Comparison of ENCODE assay signal across 12 cellular contexts in genomic region chr7:116674508-116675173, GRCh38. TPM values are rescaled to one million over a fixed set of nuclear protein-coding genes. Genes with fewer than 3 reads are reported as not detected.
DNase-seq lines count a peak whose midpoint lies in the region; FAIRE-seq and TF ChIP-seq lines count a peak whose summit lies in the region.
"Had no signal": no experiment of that assay in that cellular context is flagged by ENCODE, and none has a peak within 500 bp of the region (broad histone marks: within the 10 kb centered on the region; RNA-seq: fewer than 3 reads in every experiment).

No MANE protein-coding gene starts in this region.

- TF ChIP-seq POLR2A in H54 (IDR thresholded peaks at IDR 0.05; ENCODE audit: low read depth, low read length), result no peak

- peak overlapping the region; percentile 97 for H3K27ac ChIP-seq in SJCRH30

- no peak for DNase-seq in H54 (ENCODE audit: insufficient read length, low spot score)
- DNase-seq in SJCRH30, result peak; percentile 41 to 75
- DNase-seq in glomerular visceral epithelial cell (ENCODE audit: extremely low spot score), result peak; percentile 58
- no peak for DNase-seq in skeletal muscle cell (ENCODE audit: low read depth)
- no peak for DNase-seq in NCI-H524 treated with DMSO at 0.1 percent for 48 hours (lab: John Stamatoyannopoulos, UW)
- DNase-seq in G401 (ENCODE audit: low spot score), result no peak
- no peak for DNase-seq in activated CD4-positive, alpha-beta T cell treated with anti-CD3 and anti-CD28 coated beads for 4 hours
- no peak for DNase-seq in CD1c-positive myeloid dendritic cell (ENCODE audit: extremely low spot score)
- DNase-seq: endodermal cell, immature natural killer cell, Kasumi-1, T-cell had no signal

- H3K36me3 ChIP-seq in SJCRH30, result no peaks in the 10 kb centered on the region

- H3K9me3 ChIP-seq in SJCRH30 (replicated peaks), result no peaks in the 10 kb centered on the region

- in situ Hi-C loops in G401 (cut with HindIII; ENCODE audit: low sequenced_read_pairs), result no loop called here

- no peaks in the 10 kb centered on the region for H3K27me3 ChIP-seq in SJCRH30

- peak overlapping the region; percentile 80 for H3K4me3 ChIP-seq in SJCRH30
- peak overlapping the region; percentile 8 for H3K4me3 ChIP-seq in skeletal muscle cell (ENCODE audit: low read depth, low read length)

- peaks cover 22% of the 10 kb centered on the region for H3K4me1 ChIP-seq in SJCRH30

- FAIRE-seq in H54 (lab: Jason Lieb, UNC), result peak; percentile 41

RNA-seq across cellular contexts. Expression of gene MET, which starts 2.6 kb away (rescaled TPM):
- total RNA-seq in SJCRH30 (2014; rRNA removed; shearing (Covaris generic)), result 121 and 129 TPM in 2 replicates
- 0.20 TPM in 1 of 2 replicates, not detected in the other for total RNA-seq in G401 (2014; rRNA removed; shearing (Covaris generic))

Comparison
In these comparisons a context has a peak if more than half of its experiments do, and no peak if none do; other contexts are left out.
1. DNase-seq: peak in SJCRH30 (2 of 2) and glomerular visceral epithelial cell (single experiment); none in H54 (single experiment), skeletal muscle cell (single experiment), NCI-H524 treated with DMSO at 0.1 percent for 48 hours (single experiment), G401 (single experiment), activated CD4-positive, alpha-beta T cell treated with anti-CD3 and anti-CD28 coated beads for 4 hours (0 of 2) and CD1c-positive myeloid dendritic cell (single experiment).
2. RNA of gene MET, which starts 2.6 kb away (total RNA-seq): 121 to 129 TPM in SJCRH30; 0.20 TPM in G401; every median in the first group is over 100 times any median in the second.